Comparison of ENCODE assay signal across 19 cellular contexts in genomic region chr5:81202652-81203051, GRCh38. TPM values are rescaled to one million over a fixed set of nuclear protein-coding genes. Genes with fewer than 3 reads are reported as not detected.
"Had no signal": no experiment of that assay in that cellular context is flagged by ENCODE, and none has a peak within 500 bp of the region (broad histone marks: within the 10 kb centered on the region; RNA-seq: fewer than 3 reads in every experiment).

No MANE protein-coding gene starts in this region.

- H3K4me1 Mint-ChIP-seq: activated CD8-positive, alpha-beta memory T cell treated with anti-CD3 and anti-CD28 coated beads, Interleukin-2, amount 10 ng/mL, durations not matched to agents 7 days and 5 days; activated naive CD8-positive, alpha-beta T cell treated with anti-CD3 and anti-CD28 coated beads, Interleukin-2, amount 10 ng/mL, durations not matched to agents 7 days and 5 days; natural killer cell had no signal

- ATAC-seq: activated CD8-positive, alpha-beta memory T cell treated with anti-CD3 and anti-CD28 coated beads, Interleukin-2, amount 10 ng/mL, durations not matched to agents 7 days and 5 days; activated T-cell treated with anti-CD3 and anti-CD28 coated beads, Interleukin-2, amount 50 U/mL, for 72 hours; left colon; natural killer cell; stimulated activated naive CD8-positive, alpha-beta T cell treated with anti-CD3 and anti-CD28 coated beads, Interleukin-15, Interleukin-2, amounts not matched to agents 100 U/mL and 50 U/mL, for 24 hours had no signal

- DNase-seq: activated CD4-positive, alpha-beta T cell treated with anti-CD3 and anti-CD28 coated beads, Interleukin-2, amount 50 U/mL, for 48 hours; activated CD4-positive, CD25-positive, alpha-beta regulatory T cell treated with anti-CD3 and anti-CD28 coated beads, Interleukin-2, amount 50 U/mL, for 72 hours; activated CD8-positive, alpha-beta memory T cell treated with anti-CD3 and anti-CD28 coated beads, Interleukin-2, amount 10 ng/mL, durations not matched to agents 7 days and 5 days; activated gamma-delta T cell treated with Interleukin-2 at 50 U/mL for 16 hours; activated naive CD8-positive, alpha-beta T cell treated with anti-CD3 and anti-CD28 coated beads, Interleukin-2, amount 10 ng/mL, durations not matched to agents 7 days and 5 days; activated T-cell treated with anti-CD3 and anti-CD28 coated beads, Interleukin-2, amount 50 U/mL, for 72 hours; caudate nucleus; effector CD8-positive, alpha-beta T cell; left colon; mammary epithelial cell; natural killer cell; sigmoid colon; stimulated activated CD4-positive, alpha-beta T cell treated with anti-CD3 and anti-CD28 coated beads, Interleukin-12 subunit alpha, Interleukin-12 subunit beta, amount 100 ng/mL, for 4 hours; stimulated activated naive CD8-positive, alpha-beta T cell treated with anti-CD3 and anti-CD28 coated beads, Interleukin-15, Interleukin-2, amounts not matched to agents 100 U/mL and 50 U/mL, for 24 hours; SW 1271; T-helper 9 cell had no signal

- H3K27ac ChIP-seq: ascending aorta, coronary artery, sigmoid colon had no signal

- H3K36me3 Mint-ChIP-seq: activated CD8-positive, alpha-beta memory T cell treated with anti-CD3 and anti-CD28 coated beads, Interleukin-2, amount 10 ng/mL, durations not matched to agents 7 days and 5 days; activated naive CD8-positive, alpha-beta T cell treated with anti-CD3 and anti-CD28 coated beads, Interleukin-2, amount 10 ng/mL, durations not matched to agents 7 days and 5 days; natural killer cell had no signal

- H3K27me3 Mint-ChIP-seq: activated CD8-positive, alpha-beta memory T cell treated with anti-CD3 and anti-CD28 coated beads, Interleukin-2, amount 10 ng/mL, durations not matched to agents 7 days and 5 days; activated naive CD8-positive, alpha-beta T cell treated with anti-CD3 and anti-CD28 coated beads, Interleukin-2, amount 10 ng/mL, durations not matched to agents 7 days and 5 days; progenitor cell of endocrine pancreas had no signal

- H3K9me3 ChIP-seq: ascending aorta, sigmoid colon had no signal

- H3K9me3 Mint-ChIP-seq: activated naive CD8-positive, alpha-beta T cell treated with anti-CD3 and anti-CD28 coated beads, Interleukin-2, amount 10 ng/mL, durations not matched to agents 7 days and 5 days; activated T-cell treated with anti-CD3 and anti-CD28 coated beads, Interleukin-2, amount 50 U/mL, for 72 hours; natural killer cell had no signal

- H3K27me3 ChIP-seq: ascending aorta, sigmoid colon had no signal

- H3K36me3 ChIP-seq: ascending aorta, sigmoid colon had no signal

- H3K4me3 Mint-ChIP-seq: activated CD8-positive, alpha-beta memory T cell treated with anti-CD3 and anti-CD28 coated beads, Interleukin-2, amount 10 ng/mL, durations not matched to agents 7 days and 5 days; activated naive CD8-positive, alpha-beta T cell treated with anti-CD3 and anti-CD28 coated beads, Interleukin-2, amount 10 ng/mL, durations not matched to agents 7 days and 5 days; activated T-cell treated with anti-CD3 and anti-CD28 coated beads, Interleukin-2, amount 50 U/mL, for 72 hours; natural killer cell had no signal

- H3K4me1 ChIP-seq: ascending aorta, sigmoid colon had no signal

- H3K4me3 ChIP-seq: ascending aorta, coronary artery, sigmoid colon had no signal

RNA-seq across cellular contexts. Expression of gene CKMT2, which starts 30.5 kb away (rescaled TPM):
- total RNA-seq: activated CD8-positive, alpha-beta memory T cell treated with anti-CD3 and anti-CD28 coated beads, Interleukin-2, amount 10 ng/mL, durations not matched to agents 7 days and 5 days; activated naive CD8-positive, alpha-beta T cell treated with anti-CD3 and anti-CD28 coated beads, Interleukin-2, amount 10 ng/mL, durations not matched to agents 7 days and 5 days; activated T-cell treated with anti-CD3 and anti-CD28 coated beads, Interleukin-2, amount 50 U/mL, for 72 hours; natural killer cell had no signal
- polyA plus RNA-seq: mammary epithelial cell had no signal
